In genomic region chr5:103881560-103881959, GRCh38 we compare ENCODE assay signal across 28 cellular contexts.
"Had no signal": no experiment of that assay in that cellular context is flagged by ENCODE, and none has a peak within 500 bp of the region (broad histone marks: within the 10 kb centered on the region; RNA-seq: fewer than 3 reads in every experiment).

No MANE protein-coding gene starts in this region.

- H3K36me3 Mint-ChIP-seq: naive thymus-derived CD8-positive, alpha-beta T cell; natural killer cell treated with Interleukin-12 subunit alpha and Interleukin-12 subunit beta and Interleukin-15 and Interleukin-18, amount 100 ng/mL, for 72 hours; stimulated activated effector memory CD8-positive, alpha-beta T cell treated with anti-CD3 and anti-CD28 coated beads, Interleukin-12 subunit alpha, Interleukin-12 subunit beta, amount 100 ng/mL, for 72 hours; stimulated activated naive B cell treated with anti-CD40 and anti-IgM and Interleukin-4, amounts not matched to agents 10 μg/mL and 1 μg/mL and 100 μg/mL, for 72 hours had no signal

- H3K9ac ChIP-seq: parathyroid adenoma had no signal

- H3K79me2 ChIP-seq: parathyroid adenoma had no signal

- H3K9me3 Mint-ChIP-seq: neural crest cell had no signal

- H2AFZ ChIP-seq: parathyroid adenoma had no signal

- H3K4me3 Mint-ChIP-seq: naive thymus-derived CD8-positive, alpha-beta T cell; natural killer cell treated with Interleukin-12 subunit alpha and Interleukin-12 subunit beta and Interleukin-15 and Interleukin-18, amount 100 ng/mL, for 72 hours; nephron progenitor cell; neural crest cell; stimulated activated effector memory CD8-positive, alpha-beta T cell treated with anti-CD3 and anti-CD28 coated beads, Interleukin-12 subunit alpha, Interleukin-12 subunit beta, amount 100 ng/mL, for 72 hours; stimulated activated naive B cell treated with anti-CD40 and anti-IgM and Interleukin-4, amounts not matched to agents 10 μg/mL and 1 μg/mL and 100 μg/mL, for 72 hours; stimulated activated naive CD8-positive, alpha-beta T cell treated with anti-CD3 and anti-CD28 coated beads, Interleukin-15, Interleukin-2, amounts not matched to agents 100 ng/mL and 50 ng/mL, for 24 hours had no signal

- H3K4me1 ChIP-seq: parathyroid adenoma, psoas muscle, right lobe of liver, sigmoid colon, stomach, thyroid gland, tibial nerve, upper lobe of left lung, vagina had no signal

- H3K4me1 Mint-ChIP-seq: naive thymus-derived CD8-positive, alpha-beta T cell; nephron progenitor cell; neural crest cell; stimulated activated effector memory CD8-positive, alpha-beta T cell treated with anti-CD3 and anti-CD28 coated beads, Interleukin-12 subunit alpha, Interleukin-12 subunit beta, amount 100 ng/mL, for 72 hours; stimulated activated naive B cell treated with anti-CD40 and anti-IgM and Interleukin-4, amounts not matched to agents 10 μg/mL and 1 μg/mL and 100 μg/mL, for 72 hours had no signal

- ATAC-seq: naive thymus-derived CD8-positive, alpha-beta T cell; natural killer cell treated with Interleukin-12 subunit alpha and Interleukin-12 subunit beta and Interleukin-15 and Interleukin-18, amount 100 ng/mL, for 72 hours; psoas muscle; right cardiac atrium; right lobe of liver; stimulated activated effector memory CD8-positive, alpha-beta T cell treated with anti-CD3 and anti-CD28 coated beads, Interleukin-12 subunit alpha, Interleukin-12 subunit beta, amount 100 ng/mL, for 72 hours; stimulated activated naive B cell treated with anti-CD40 and anti-IgM and Interleukin-4, amounts not matched to agents 10 μg/mL and 1 μg/mL and 100 μg/mL, for 72 hours had no signal

- H3K27ac ChIP-seq: ovary, parathyroid adenoma, psoas muscle, right lobe of liver, sigmoid colon, stomach, thoracic aorta, thyroid gland, tibial nerve, upper lobe of left lung, vagina had no signal

- H3K36me3 ChIP-seq: ovary, right lobe of liver, sigmoid colon, stomach, thoracic aorta, thyroid gland, tibial nerve, upper lobe of left lung, vagina had no signal

- H3K27me3 ChIP-seq: ovary, right lobe of liver, sigmoid colon, stomach, thyroid gland, tibial nerve, upper lobe of left lung, vagina had no signal

- H3K4me3 ChIP-seq: ovary, psoas muscle, right lobe of liver, sigmoid colon, stomach, thoracic aorta, thyroid gland, tibial nerve, upper lobe of left lung, vagina had no signal

- H3K27ac Mint-ChIP-seq: naive thymus-derived CD8-positive, alpha-beta T cell; natural killer cell treated with Interleukin-12 subunit alpha and Interleukin-12 subunit beta and Interleukin-15 and Interleukin-18, amount 100 ng/mL, for 72 hours; nephron progenitor cell; progenitor cell of endocrine pancreas; stimulated activated effector memory CD8-positive, alpha-beta T cell treated with anti-CD3 and anti-CD28 coated beads, Interleukin-12 subunit alpha, Interleukin-12 subunit beta, amount 100 ng/mL, for 72 hours; stimulated activated naive B cell treated with anti-CD40 and anti-IgM and Interleukin-4, amounts not matched to agents 10 μg/mL and 1 μg/mL and 100 μg/mL, for 72 hours; stimulated activated naive CD8-positive, alpha-beta T cell treated with anti-CD3 and anti-CD28 coated beads, Interleukin-15, Interleukin-2, amounts not matched to agents 100 ng/mL and 50 ng/mL, for 24 hours had no signal

- H3K27me3 Mint-ChIP-seq: naive thymus-derived CD8-positive, alpha-beta T cell; natural killer cell treated with Interleukin-12 subunit alpha and Interleukin-12 subunit beta and Interleukin-15 and Interleukin-18, amount 100 ng/mL, for 72 hours; progenitor cell of endocrine pancreas; stimulated activated naive B cell treated with anti-CD40 and anti-IgM and Interleukin-4, amounts not matched to agents 10 μg/mL and 1 μg/mL and 100 μg/mL, for 72 hours; stimulated activated naive CD8-positive, alpha-beta T cell treated with anti-CD3 and anti-CD28 coated beads, Interleukin-15, Interleukin-2, amounts not matched to agents 100 ng/mL and 50 ng/mL, for 24 hours had no signal

- H3K9me3 ChIP-seq: ovary, psoas muscle, right lobe of liver, sigmoid colon, thoracic aorta, thyroid gland, tibial nerve, upper lobe of left lung, vagina had no signal

- DNase-seq: naive thymus-derived CD8-positive, alpha-beta T cell; nephron progenitor cell; ovary; posterior cingulate gyrus; psoas muscle; right cardiac atrium; right lobe of liver; sigmoid colon; small intestine; stimulated activated CD4-positive, alpha-beta T cell treated with anti-CD3 and anti-CD28 coated beads, Interleukin-15, amount 100 ng/mL, for 24 hours; stimulated activated CD4-positive, alpha-beta T cell treated with anti-CD3 and anti-CD28 coated beads, Interleukin-2, amount 100 ng/mL, for 24 hours; stimulated activated CD4-positive, alpha-beta T cell treated with anti-CD3 and anti-CD28 coated beads, Interleukin-2, amount 100 ng/mL, for 48 hours; stimulated activated CD4-positive, alpha-beta T cell treated with anti-CD3 and anti-CD28 coated beads, Interleukin-4, amount 100 ng/mL, for 24 hours; stimulated activated naive B cell treated with anti-CD40 and anti-IgM and Interleukin-4, amounts not matched to agents 10 μg/mL and 1 μg/mL and 100 μg/mL, for 72 hours; stimulated activated naive CD4-positive, alpha-beta T cell treated with Interleukin-2 at 50 U/mL for 16 hours; stomach; thyroid gland; trophoblast cell; upper lobe of left lung had no signal
